In the genomic region with DNA sequence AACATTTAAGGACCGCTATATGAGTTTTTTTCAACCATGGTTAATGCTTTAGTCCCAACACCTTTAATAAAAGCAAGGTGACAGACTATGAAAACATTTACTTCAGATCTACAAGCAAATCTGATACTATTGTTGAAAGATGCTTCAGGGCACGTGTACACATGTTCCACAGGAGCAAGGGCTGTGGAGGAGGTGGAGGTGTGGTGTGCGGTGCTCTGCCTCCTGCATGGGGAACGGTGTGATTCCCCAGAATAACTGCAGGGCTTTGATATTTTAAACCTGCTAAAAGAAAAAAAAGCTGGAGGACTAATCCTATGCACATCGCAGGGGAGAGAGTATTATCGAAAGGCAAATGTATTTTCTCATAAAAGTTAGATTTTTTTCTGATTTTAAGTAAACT, we compare ENCODE assay signal across 31 cellular contexts.
"Had no signal": no experiment of that assay in that cellular context is flagged by ENCODE, and none has a peak within 500 bp of the region (broad histone marks: within the 10 kb centered on the region; RNA-seq: fewer than 3 reads in every experiment).

No MANE protein-coding gene starts in this region.

- H3K4me2 ChIP-seq: hepatocyte had no signal

- H2AFZ ChIP-seq: hepatocyte had no signal

- H3K4me3 Mint-ChIP-seq: activated CD4-positive, alpha-beta memory T cell treated with anti-CD3 and anti-CD28 coated beads, Interleukin-2, amount 10 ng/mL, durations not matched to agents 7 days and 5 days; activated CD4-positive, alpha-beta T cell treated with anti-CD3 and anti-CD28 coated beads, Interleukin-2, amount 10 ng/mL, durations not matched to agents 7 days and 5 days; activated T-cell treated with anti-CD3 and anti-CD28 coated beads, Interleukin-2, amount 50 U/mL, for 4 hours; activated T-helper 17 cell treated with anti-CD3 and anti-CD28 coated beads, Interleukin-2, amount 50 U/mL, for 72 hours; central memory CD8-positive, alpha-beta T cell; mesothelial cell of epicardium; naive B cell; stimulated activated effector memory CD8-positive, alpha-beta T cell treated with anti-CD3 and anti-CD28 coated beads, Interleukin-12 subunit alpha, Interleukin-12 subunit beta, amount 100 ng/mL, for 72 hours; stimulated activated naive CD8-positive, alpha-beta T cell treated with anti-CD3 and anti-CD28 coated beads, Interleukin-15, Interleukin-2, amounts not matched to agents 100 ng/mL and 50 ng/mL, for 24 hours; T-helper 1 cell treated with Interleukin-12 subunit alpha and Interleukin-12 subunit beta and Interleukin-4 antibody, amounts not matched to agents 30 μg/mL and 1 μg/mL, for 36 hours had no signal

- H3K27ac ChIP-seq: dorsolateral prefrontal cortex, gastroesophageal sphincter, hepatocyte, ovary, prostate gland, sigmoid colon, thyroid gland, upper lobe of right lung, WERI-Rb-1 had no signal

- H3K27me3 ChIP-seq: ovary, sigmoid colon, thyroid gland, upper lobe of right lung had no signal

- H3K36me3 Mint-ChIP-seq: mesothelial cell of epicardium; naive B cell; stimulated activated effector memory CD8-positive, alpha-beta T cell treated with anti-CD3 and anti-CD28 coated beads, Interleukin-12 subunit alpha, Interleukin-12 subunit beta, amount 100 ng/mL, for 72 hours had no signal

- H3K27ac Mint-ChIP-seq: activated CD4-positive, alpha-beta memory T cell treated with anti-CD3 and anti-CD28 coated beads, Interleukin-2, amount 10 ng/mL, durations not matched to agents 7 days and 5 days; activated CD4-positive, alpha-beta T cell treated with anti-CD3 and anti-CD28 coated beads, Interleukin-2, amount 10 ng/mL, durations not matched to agents 7 days and 5 days; activated T-helper 17 cell treated with anti-CD3 and anti-CD28 coated beads, Interleukin-2, amount 50 U/mL, for 72 hours; mesothelial cell of epicardium; naive B cell; stimulated activated effector memory CD8-positive, alpha-beta T cell treated with anti-CD3 and anti-CD28 coated beads, Interleukin-12 subunit alpha, Interleukin-12 subunit beta, amount 100 ng/mL, for 72 hours; stimulated activated naive CD8-positive, alpha-beta T cell treated with anti-CD3 and anti-CD28 coated beads, Interleukin-15, Interleukin-2, amounts not matched to agents 100 ng/mL and 50 ng/mL, for 24 hours; T-helper 1 cell treated with Interleukin-12 subunit alpha and Interleukin-12 subunit beta and Interleukin-4 antibody, amounts not matched to agents 30 μg/mL and 1 μg/mL, for 36 hours had no signal

- H3K9me3 ChIP-seq: gastroesophageal sphincter, ovary, prostate gland, sigmoid colon, thyroid gland, upper lobe of right lung had no signal

- H3K36me3 ChIP-seq: gastroesophageal sphincter, ovary, prostate gland, sigmoid colon, thyroid gland, upper lobe of right lung, WERI-Rb-1 had no signal

- H3K4me1 ChIP-seq: gastroesophageal sphincter, prostate gland, thyroid gland, upper lobe of right lung had no signal

- H3K4me3 ChIP-seq: dorsolateral prefrontal cortex, gastroesophageal sphincter, hepatocyte, ovary, prostate gland, sigmoid colon, thyroid gland, upper lobe of right lung had no signal

- H3K27me3 Mint-ChIP-seq: activated CD4-positive, alpha-beta memory T cell treated with anti-CD3 and anti-CD28 coated beads, Interleukin-2, amount 10 ng/mL, durations not matched to agents 7 days and 5 days; activated CD4-positive, alpha-beta T cell treated with anti-CD3 and anti-CD28 coated beads, Interleukin-2, amount 10 ng/mL, durations not matched to agents 7 days and 5 days; activated T-helper 17 cell treated with anti-CD3 and anti-CD28 coated beads, Interleukin-2, amount 50 U/mL, for 72 hours; central memory CD8-positive, alpha-beta T cell; stimulated activated naive CD8-positive, alpha-beta T cell treated with anti-CD3 and anti-CD28 coated beads, Interleukin-15, Interleukin-2, amounts not matched to agents 100 ng/mL and 50 ng/mL, for 24 hours had no signal

- H3K9me3 Mint-ChIP-seq: activated CD4-positive, alpha-beta memory T cell treated with anti-CD3 and anti-CD28 coated beads, Interleukin-2, amount 10 ng/mL, durations not matched to agents 7 days and 5 days; activated CD4-positive, alpha-beta T cell treated with anti-CD3 and anti-CD28 coated beads, Interleukin-2, amount 10 ng/mL, durations not matched to agents 7 days and 5 days; activated T-cell treated with anti-CD3 and anti-CD28 coated beads, Interleukin-2, amount 50 U/mL, for 4 hours; activated T-helper 17 cell treated with anti-CD3 and anti-CD28 coated beads, Interleukin-2, amount 50 U/mL, for 72 hours; central memory CD8-positive, alpha-beta T cell; mesothelial cell of epicardium; stimulated activated naive CD8-positive, alpha-beta T cell treated with anti-CD3 and anti-CD28 coated beads, Interleukin-15, Interleukin-2, amounts not matched to agents 100 ng/mL and 50 ng/mL, for 24 hours; T-helper 1 cell treated with Interleukin-12 subunit alpha and Interleukin-12 subunit beta and Interleukin-4 antibody, amounts not matched to agents 30 μg/mL and 1 μg/mL, for 36 hours had no signal

- ATAC-seq: activated T-cell treated with anti-CD3 and anti-CD28 coated beads, Interleukin-2, amount 50 U/mL, for 4 hours; activated T-helper 17 cell treated with anti-CD3 and anti-CD28 coated beads, Interleukin-2, amount 50 U/mL, for 72 hours; gastroesophageal sphincter; left ventricle myocardium superior; stimulated activated effector memory CD8-positive, alpha-beta T cell treated with anti-CD3 and anti-CD28 coated beads, Interleukin-12 subunit alpha, Interleukin-12 subunit beta, amount 100 ng/mL, for 72 hours; upper lobe of right lung had no signal

- H3K79me2 ChIP-seq: hepatocyte had no signal

- H3K4me1 Mint-ChIP-seq: activated CD4-positive, alpha-beta memory T cell treated with anti-CD3 and anti-CD28 coated beads, Interleukin-2, amount 10 ng/mL, durations not matched to agents 7 days and 5 days; activated CD4-positive, alpha-beta T cell treated with anti-CD3 and anti-CD28 coated beads, Interleukin-2, amount 10 ng/mL, durations not matched to agents 7 days and 5 days; activated T-helper 17 cell treated with anti-CD3 and anti-CD28 coated beads, Interleukin-2, amount 50 U/mL, for 72 hours; central memory CD8-positive, alpha-beta T cell; naive B cell; stimulated activated effector memory CD8-positive, alpha-beta T cell treated with anti-CD3 and anti-CD28 coated beads, Interleukin-12 subunit alpha, Interleukin-12 subunit beta, amount 100 ng/mL, for 72 hours had no signal

- DNase-seq: activated CD4-positive, alpha-beta memory T cell treated with anti-CD3 and anti-CD28 coated beads, Interleukin-2, amount 10 ng/mL, durations not matched to agents 7 days and 5 days; activated CD4-positive, alpha-beta T cell treated with anti-CD3 and anti-CD28 coated beads, Interleukin-2, amount 10 ng/mL, durations not matched to agents 7 days and 5 days; activated CD4-positive, CD25-positive, alpha-beta regulatory T cell treated with anti-CD3 and anti-CD28 coated beads, Interleukin-2, amount 50 U/mL, for 72 hours; activated gamma-delta T cell treated with Interleukin-2 at 50 U/mL for 16 hours; activated naive CD4-positive, alpha-beta T cell treated with anti-CD3 and anti-CD28 coated beads, Interleukin-2, amount 50 U/mL, for 16 hours; activated T-cell treated with anti-CD3 and anti-CD28 coated beads, Interleukin-2, amount 50 U/mL, for 4 hours; amygdala; dorsolateral prefrontal cortex; effector memory CD4-positive, alpha-beta T cell; islet precursor cell; left ventricle myocardium superior; naive B cell; ovary; retina; sigmoid colon; small intestine; stimulated activated CD4-positive, alpha-beta T cell treated with anti-CD3 and anti-CD28 coated beads, Interleukin-4, amount 100 ng/mL, for 24 hours; substantia nigra; T1000; thyroid gland; upper lobe of right lung; WERI-Rb-1 had no signal
